8 cellular contexts compared by ENCODE assay signal in genomic region chr2:178914259-178914849, GRCh38.
DNase-seq lines count a peak whose midpoint lies in the region; ATAC-seq and TF ChIP-seq lines count a peak whose summit lies in the region.

No MANE protein-coding gene starts in this region.

- no peak overlapping the region for H3K4me3 Mint-ChIP-seq in activated CD8-positive, alpha-beta memory T cell treated with anti-CD3 and anti-CD28 coated beads, Interleukin-2, amount 10 ng/mL, durations not matched to agents 7 days and 5 days

- H3K36me3 Mint-ChIP-seq in activated CD8-positive, alpha-beta memory T cell treated with anti-CD3 and anti-CD28 coated beads, Interleukin-2, amount 10 ng/mL, durations not matched to agents 7 days and 5 days = no peaks in the 10 kb centered on the region

- ATAC-seq in GM19463 (IDR thresholded peaks at IDR 0.05; ENCODE audit: unreplicated experiment) = peak; percentile 81
- ATAC-seq in HG03571 (IDR thresholded peaks at IDR 0.05; ENCODE audit: unreplicated experiment) = peak; percentile 82
- peak; percentile 80 for ATAC-seq in activated CD8-positive, alpha-beta memory T cell treated with anti-CD3 and anti-CD28 coated beads, Interleukin-2, amount 10 ng/mL, durations not matched to agents 7 days and 5 days

- CTCF ChIA-PET in activated CD8-positive, alpha-beta memory T cell treated with anti-CD3 and anti-CD28 coated beads, Interleukin-2, amount 10 ng/mL, durations not matched to agents 7 days and 5 days (lab: Charles Lee) = interaction anchor here (1.0 to 1.9 kb wide), 4 partner anchors 14 to 215 kb away, joined by 3 to 7 read pairs (median 6); no protein-coding TSS in a partner anchor

- no peak overlapping the region for H3K4me3 ChIP-seq in epithelial cell of esophagus (ENCODE audit: low read length)

- DNase-seq in COLO829 (ENCODE audit: low spot score) (peak; percentile 54), NOMO-1 treated with dmso at 0.1 percent for 144 hours (lab: John Stamatoyannopoulos, UW; ENCODE audit: unreplicated experiment) (peak; percentile 74), epithelial cell of esophagus (ENCODE audit: low read depth) (peak; percentile 88), myocyte (ENCODE audit: low read depth) (peak; percentile 88)
- DNase-seq in activated CD8-positive, alpha-beta memory T cell treated with anti-CD3 and anti-CD28 coated beads, Interleukin-2, amount 10 ng/mL, durations not matched to agents 7 days and 5 days = peak; percentile 82
- peak; percentile 56 for DNase-seq in stimulated activated CD8-positive, alpha-beta memory T cell treated with anti-CD3 and anti-CD28 coated beads, Interleukin-7, amount 100 ng/mL, for 24 hours (ENCODE audit: low read depth)

- TF ChIP-seq CTCF in epithelial cell of esophagus (IDR thresholded peaks at IDR 0.05; ENCODE audit: insufficient read depth, low read depth, low read length, missing control alignments) = peak; percentile 97

- H3K9me3 Mint-ChIP-seq in activated CD8-positive, alpha-beta memory T cell treated with anti-CD3 and anti-CD28 coated beads, Interleukin-2, amount 10 ng/mL, durations not matched to agents 7 days and 5 days (ENCODE audit: low read depth) = no peaks in the 10 kb centered on the region

- H3K27ac Mint-ChIP-seq in activated CD8-positive, alpha-beta memory T cell treated with anti-CD3 and anti-CD28 coated beads, Interleukin-2, amount 10 ng/mL, durations not matched to agents 7 days and 5 days = no peak overlapping the region

- peaks cover 4% of the 10 kb centered on the region for H3K27me3 Mint-ChIP-seq in activated CD8-positive, alpha-beta memory T cell treated with anti-CD3 and anti-CD28 coated beads, Interleukin-2, amount 10 ng/mL, durations not matched to agents 7 days and 5 days

- peaks cover 9% of the 10 kb centered on the region for H3K4me1 Mint-ChIP-seq in activated CD8-positive, alpha-beta memory T cell treated with anti-CD3 and anti-CD28 coated beads, Interleukin-2, amount 10 ng/mL, durations not matched to agents 7 days and 5 days
